Comparison of ENCODE assay signal across 10 cellular contexts in genomic region chr19:42402376-42403116, GRCh38. TPM values are rescaled to one million over a fixed set of nuclear protein-coding genes. Genes with fewer than 3 reads are reported as not detected.
DNase-seq lines count a peak whose midpoint lies in the region; ATAC-seq and TF ChIP-seq lines count a peak whose summit lies in the region.
"Had no signal": no experiment of that assay in that cellular context is flagged by ENCODE, and none has a peak within 500 bp of the region (broad histone marks: within the 10 kb centered on the region; RNA-seq: fewer than 3 reads in every experiment).

No MANE protein-coding gene starts in this region.

- no peaks in the 10 kb centered on the region for H3K36me3 ChIP-seq in gastrocnemius medialis

- peak overlapping the region; percentile 48 to 63 for H3K4me3 ChIP-seq in foreskin fibroblast (ENCODE audit: low read depth in 1 of 2, low read length in 2 of 2)
- peak overlapping the region; percentile 56 to 85 (median 65) for H3K4me3 ChIP-seq in gastrocnemius medialis

- CTCF ChIA-PET in RWPE1 (lab: Yijun Ruan, JAX) = interaction anchor here (0.5 to 0.7 kb wide), 3 partner anchors 231 to 324 kb away, joined by 4 to 5 read pairs (median 5); no protein-coding TSS in a partner anchor

- DNase-seq in NCI-H1417 (lab: John Stamatoyannopoulos, UW) (peak in 2 of 3 experiments; percentile 54 to 64), NCI-H1417 treated with DMSO at 0.1 percent for 48 hours (lab: John Stamatoyannopoulos, UW) (no peak), RWPE1 (ENCODE audit: low spot score) (no peak), foreskin fibroblast (no peak), gastrocnemius medialis (no peak), KG1 (lab: John Stamatoyannopoulos, UW) (no peak), inferior parietal cortex (ENCODE audit: extremely low spot score) (no peak)

- TF ChIP-seq POLR2A in gastrocnemius medialis (IDR thresholded peaks at IDR 0.05) = no peak

- intact Hi-C loops in gastrocnemius medialis (cut with DNase I; ENCODE audit: low total_unique reads) = no loop called here

- ATAC-seq in gastrocnemius medialis = peak in 1 of 2 donors; percentile 2
- ATAC-seq in HG03095 (IDR thresholded peaks at IDR 0.05; ENCODE audit: unreplicated experiment) = no peak

- H3K9me3 ChIP-seq in gastrocnemius medialis = no peaks in the 10 kb centered on the region

- peaks cover 11 to 16% of the 10 kb centered on the region in 2 donors for H3K4me1 ChIP-seq in gastrocnemius medialis

- H3K27me3 ChIP-seq in gastrocnemius medialis = peaks cover 0 to 3% (median 0%) of the 10 kb centered on the region in 3 donors

- in situ Hi-C loops in gastrocnemius medialis (cut with MboI; ENCODE audit: low sequenced_read_pairs in 4 of 4) = no loop called here

- POLR2A ChIA-PET in RWPE1 (lab: Yijun Ruan, JAX; ENCODE audit: low non-redundant PET) = no interaction called here

- TF ChIP-seq CTCF in RWPE1 (conservative IDR thresholded peaks at IDR 0.05; ENCODE audit: low read depth) (no peak), foreskin fibroblast (IDR thresholded peaks at IDR 0.05; ENCODE audit: low read depth, low read length) (no peak), gastrocnemius medialis (IDR thresholded peaks at IDR 0.05 in 4 of 5, conservative IDR thresholded peaks at IDR 0.05 in 1 of 5) (no peak)

- H3K27ac ChIP-seq in RWPE1 (peak overlapping the region; percentile 58), gastrocnemius medialis (peak overlapping the region; percentile 55 to 71 (median 59))

RNA-seq across cellular contexts. Expression of gene CNFN, which starts 12.4 kb away (rescaled TPM):
- total RNA-seq in gastrocnemius medialis = not detected
- total RNA-seq: activated CD8-positive, alpha-beta memory T cell treated with anti-CD3 and anti-CD28 coated beads for 36 hours had no signal

RNA-seq across cellular contexts. Expression of gene LIPE, which starts 24.6 kb away (rescaled TPM):
- 10 to 100 TPM in 3 of 4 donors, 1 to 10 TPM in 1; 6.9 to 44.5 (median 13.7) TPM for total RNA-seq in gastrocnemius medialis
- total RNA-seq: A172 had no signal

RNA-seq across cellular contexts. Expression of gene CXCL17, which starts 40.2 kb away (rescaled TPM):
- total RNA-seq in gastrocnemius medialis = not detected
- total RNA-seq: A172; activated CD8-positive, alpha-beta memory T cell treated with anti-CD3 and anti-CD28 coated beads for 36 hours had no signal

Comparison
In these comparisons a context has a peak if more than half of its experiments do, and no peak if none do; other contexts are left out.
1. DNase-seq: peak in NCI-H1417 (2 of 3); none in NCI-H1417 treated with DMSO at 0.1 percent for 48 hours (single experiment), RWPE1 (single experiment), foreskin fibroblast (0 of 2), gastrocnemius medialis (0 of 2), KG1 (single experiment) and inferior parietal cortex (single experiment).